ENCODE assay signal across 8 cellular contexts in the genomic region with DNA sequence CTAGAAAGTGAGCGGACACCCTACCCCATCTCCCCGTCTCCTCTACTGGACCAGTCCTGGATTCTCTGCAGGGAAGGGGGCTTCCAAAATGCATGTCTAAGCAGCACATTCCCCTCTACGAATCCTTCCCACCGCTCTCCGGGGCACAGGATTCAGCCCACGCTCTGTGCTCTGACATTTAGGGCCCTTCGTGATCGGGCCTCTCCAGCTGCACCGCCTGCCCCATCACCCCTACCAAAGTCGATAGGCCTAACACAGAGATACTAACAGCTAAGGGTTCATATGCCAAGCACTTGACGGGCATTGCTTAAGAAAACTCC. TPM values are rescaled to one million over a fixed set of nuclear protein-coding genes. Genes with fewer than 3 reads are reported as not detected.
DNase-seq lines count a peak whose midpoint lies in the region; ATAC-seq and TF ChIP-seq lines count a peak whose summit lies in the region.

No MANE protein-coding gene starts in this region.

- no peak for DNase-seq in activated naive CD4-positive, alpha-beta T cell treated with anti-CD3 and anti-CD28 coated beads for 36 hours
- no peak for DNase-seq in activated naive CD4-positive, alpha-beta T cell treated with Interleukin-2 at 50 U/mL for 16 hours
- DNase-seq in brain microvascular endothelial cell (no peak), lower lobe of right lung (no peak), thoracic aorta (ENCODE audit: low spot score) (no peak), DMS114 treated with DMSO at 0.1 percent for 48 hours (lab: John Stamatoyannopoulos, UW; ENCODE audit: unreplicated experiment) (no peak), NCI-H526 (lab: John Stamatoyannopoulos, UW) (no peak)

- H3K36me3 Mint-ChIP-seq in activated naive CD4-positive, alpha-beta T cell treated with anti-CD3 and anti-CD28 coated beads for 36 hours (ENCODE audit: low read depth) = peaks cover 5% of the 10 kb centered on the region

- H3K27ac ChIP-seq in brain microvascular endothelial cell (no peak overlapping the region), lower lobe of right lung (no peak overlapping the region), thoracic aorta (peak overlapping the region in 1 of 2 donors; percentile 71)

- H3K4me3 Mint-ChIP-seq in activated naive CD4-positive, alpha-beta T cell treated with anti-CD3 and anti-CD28 coated beads for 36 hours = peak overlapping the region; percentile 58

- H3K27me3 ChIP-seq in brain microvascular endothelial cell (replicated peaks) (no peaks in the 10 kb centered on the region), lower lobe of right lung (ENCODE audit: low read depth) (no peaks in the 10 kb centered on the region), thoracic aorta (replicated peaks; ENCODE audit: insufficient read depth) (no peaks in the 10 kb centered on the region)

- H3K27me3 Mint-ChIP-seq in activated naive CD4-positive, alpha-beta T cell treated with anti-CD3 and anti-CD28 coated beads for 36 hours (ENCODE audit: low read depth) = no peaks in the 10 kb centered on the region

- H3K27ac Mint-ChIP-seq in activated naive CD4-positive, alpha-beta T cell treated with anti-CD3 and anti-CD28 coated beads for 36 hours = no peak overlapping the region

- peaks cover 15% of the 10 kb centered on the region for H3K4me1 Mint-ChIP-seq in activated naive CD4-positive, alpha-beta T cell treated with anti-CD3 and anti-CD28 coated beads for 36 hours (ENCODE audit: low read depth)

- H3K36me3 ChIP-seq in brain microvascular endothelial cell (replicated peaks) (peaks cover 10% of the 10 kb centered on the region), lower lobe of right lung (peaks cover 15% of the 10 kb centered on the region), thoracic aorta (peaks cover 11% of the 10 kb centered on the region)

- CTCF ChIA-PET in activated naive CD4-positive, alpha-beta T cell treated with anti-CD3 and anti-CD28 coated beads for 36 hours (lab: Charles Lee) = interaction anchor here (0.6 kb wide), 1 partner anchor 123 kb away, joined by 5 read pairs; no protein-coding TSS in a partner anchor

- no peaks in the 10 kb centered on the region for H3K9me3 ChIP-seq in lower lobe of right lung
- H3K9me3 ChIP-seq in thoracic aorta = no peaks in the 10 kb centered on the region

- ATAC-seq in lower lobe of right lung = no peak
- ATAC-seq in thoracic aorta (ENCODE audit: insufficient number of reproducible peaks, low FRiP score, low read depth) = no peak
- no peak for ATAC-seq in GM18519 (IDR thresholded peaks at IDR 0.05; ENCODE audit: low FRiP score, unreplicated experiment)

- in situ Hi-C loops in brain microvascular endothelial cell (cut with HindIII; ENCODE audit: low pct_ligation_motif_present, low sequenced_read_pairs) = no loop called here

- H3K4me1 ChIP-seq in lower lobe of right lung = peaks cover 18% of the 10 kb centered on the region
- H3K4me1 ChIP-seq in thoracic aorta (ENCODE audit: control insufficient read depth in 1 of 2, low read depth in 2 of 2) = peaks cover 3 to 18% of the 10 kb centered on the region in 2 donors

- TF ChIP-seq CTCF in brain microvascular endothelial cell (IDR thresholded peaks at IDR 0.05; ENCODE audit: low read depth, low read length, missing control alignments) (no peak), lower lobe of right lung (IDR thresholded peaks at IDR 0.05) (no peak), thoracic aorta (IDR thresholded peaks at IDR 0.05) (no peak)

- intact Hi-C loops in activated naive CD4-positive, alpha-beta T cell treated with anti-CD3 and anti-CD28 coated beads for 36 hours (cut with micrococcal nuclease) = loop anchor here (5.0 kb wide), 1 partner anchor 1766 kb away; a partner anchor contains a TSS
- intact Hi-C loops in lower lobe of right lung (cut with DNase I) = no loop called here

- H3K4me3 ChIP-seq in brain microvascular endothelial cell (ENCODE audit: low read depth, low read length) (peak overlapping the region; percentile 74), lower lobe of right lung (peak overlapping the region; percentile 89), thoracic aorta (peak overlapping the region; percentile 95)

- no peaks in the 10 kb centered on the region for H3K9me3 Mint-ChIP-seq in activated naive CD4-positive, alpha-beta T cell treated with anti-CD3 and anti-CD28 coated beads for 36 hours

RNA-seq across cellular contexts. Expression of a gene that starts 1.2 kb away (rescaled TPM):
- 1 to 10 TPM; 3.9 to 5.1 TPM for total RNA-seq in activated naive CD4-positive, alpha-beta T cell treated with anti-CD3 and anti-CD28 coated beads for 36 hours
- total RNA-seq in lower lobe of right lung = 5.4 TPM
- 10 to 100 TPM; 10.4 to 14.8 TPM for total RNA-seq in thoracic aorta

RNA-seq across cellular contexts. Expression of a gene that starts 5.0 kb away (rescaled TPM):
- 10 to 100 TPM; 33.5 to 33.7 TPM for total RNA-seq in activated naive CD4-positive, alpha-beta T cell treated with anti-CD3 and anti-CD28 coated beads for 36 hours
- 88.9 TPM for total RNA-seq in lower lobe of right lung
- total RNA-seq in thoracic aorta = 100 to 1,000 TPM in 1 of 2 donors, 10 to 100 TPM in 1; 95.9 to 154 TPM

RNA-seq across cellular contexts. Expression of a gene that starts 21.9 kb away (rescaled TPM):
- 10 to 100 TPM; 42.1 to 43.1 TPM for total RNA-seq in activated naive CD4-positive, alpha-beta T cell treated with anti-CD3 and anti-CD28 coated beads for 36 hours
- total RNA-seq in lower lobe of right lung (11.8 TPM), thoracic aorta (10 to 100 TPM in 1 of 2 donors, 1 to 10 TPM in 1; 6.3 to 12.6 TPM)

RNA-seq across cellular contexts. Expression of a gene that starts 22.0 kb away (rescaled TPM):
- total RNA-seq in activated naive CD4-positive, alpha-beta T cell treated with anti-CD3 and anti-CD28 coated beads for 36 hours = 100 to 1,000 TPM; 154 to 155 TPM
- total RNA-seq in lower lobe of right lung (102 TPM), thoracic aorta (10 to 100 TPM; 45.2 to 57.5 TPM)

RNA-seq across cellular contexts. Expression of a gene that starts 49.8 kb away (rescaled TPM):
- total RNA-seq in activated naive CD4-positive, alpha-beta T cell treated with anti-CD3 and anti-CD28 coated beads for 36 hours = 10 to 100 TPM; 51.1 to 53.9 TPM
- 75.8 TPM for total RNA-seq in lower lobe of right lung
- total RNA-seq in thoracic aorta = 100 to 1,000 TPM; 155 to 192 TPM
